In the genomic region with DNA sequence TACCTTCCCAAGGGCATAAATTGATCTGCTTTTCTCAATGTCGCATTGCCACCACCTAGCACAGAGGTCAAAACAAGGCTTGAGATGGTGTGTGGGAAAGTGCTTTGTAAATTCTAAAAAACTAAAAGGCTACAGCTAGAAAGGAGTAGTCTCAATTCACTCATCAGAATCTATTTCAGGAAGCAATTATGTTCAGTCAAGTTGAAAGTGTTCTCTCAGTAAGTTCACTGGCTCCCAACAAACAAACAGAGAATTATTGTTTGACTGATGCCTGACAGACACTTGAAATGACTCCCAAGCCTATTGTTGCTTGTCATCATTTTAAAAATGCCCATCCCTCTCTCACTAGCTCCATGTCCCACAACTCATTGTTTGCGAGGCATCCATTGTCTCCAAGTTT, we compare ENCODE assay signal across 1 cellular context.
TF ChIP-seq lines count a peak whose summit lies in the region.

No MANE protein-coding gene starts in this region.

TF ChIP-seq in GM23338, 12 proteins besides CTCF, POLR2A, EP300 and RAD21 (continued from another document):
- TF ChIP-seq, protein P1, sequence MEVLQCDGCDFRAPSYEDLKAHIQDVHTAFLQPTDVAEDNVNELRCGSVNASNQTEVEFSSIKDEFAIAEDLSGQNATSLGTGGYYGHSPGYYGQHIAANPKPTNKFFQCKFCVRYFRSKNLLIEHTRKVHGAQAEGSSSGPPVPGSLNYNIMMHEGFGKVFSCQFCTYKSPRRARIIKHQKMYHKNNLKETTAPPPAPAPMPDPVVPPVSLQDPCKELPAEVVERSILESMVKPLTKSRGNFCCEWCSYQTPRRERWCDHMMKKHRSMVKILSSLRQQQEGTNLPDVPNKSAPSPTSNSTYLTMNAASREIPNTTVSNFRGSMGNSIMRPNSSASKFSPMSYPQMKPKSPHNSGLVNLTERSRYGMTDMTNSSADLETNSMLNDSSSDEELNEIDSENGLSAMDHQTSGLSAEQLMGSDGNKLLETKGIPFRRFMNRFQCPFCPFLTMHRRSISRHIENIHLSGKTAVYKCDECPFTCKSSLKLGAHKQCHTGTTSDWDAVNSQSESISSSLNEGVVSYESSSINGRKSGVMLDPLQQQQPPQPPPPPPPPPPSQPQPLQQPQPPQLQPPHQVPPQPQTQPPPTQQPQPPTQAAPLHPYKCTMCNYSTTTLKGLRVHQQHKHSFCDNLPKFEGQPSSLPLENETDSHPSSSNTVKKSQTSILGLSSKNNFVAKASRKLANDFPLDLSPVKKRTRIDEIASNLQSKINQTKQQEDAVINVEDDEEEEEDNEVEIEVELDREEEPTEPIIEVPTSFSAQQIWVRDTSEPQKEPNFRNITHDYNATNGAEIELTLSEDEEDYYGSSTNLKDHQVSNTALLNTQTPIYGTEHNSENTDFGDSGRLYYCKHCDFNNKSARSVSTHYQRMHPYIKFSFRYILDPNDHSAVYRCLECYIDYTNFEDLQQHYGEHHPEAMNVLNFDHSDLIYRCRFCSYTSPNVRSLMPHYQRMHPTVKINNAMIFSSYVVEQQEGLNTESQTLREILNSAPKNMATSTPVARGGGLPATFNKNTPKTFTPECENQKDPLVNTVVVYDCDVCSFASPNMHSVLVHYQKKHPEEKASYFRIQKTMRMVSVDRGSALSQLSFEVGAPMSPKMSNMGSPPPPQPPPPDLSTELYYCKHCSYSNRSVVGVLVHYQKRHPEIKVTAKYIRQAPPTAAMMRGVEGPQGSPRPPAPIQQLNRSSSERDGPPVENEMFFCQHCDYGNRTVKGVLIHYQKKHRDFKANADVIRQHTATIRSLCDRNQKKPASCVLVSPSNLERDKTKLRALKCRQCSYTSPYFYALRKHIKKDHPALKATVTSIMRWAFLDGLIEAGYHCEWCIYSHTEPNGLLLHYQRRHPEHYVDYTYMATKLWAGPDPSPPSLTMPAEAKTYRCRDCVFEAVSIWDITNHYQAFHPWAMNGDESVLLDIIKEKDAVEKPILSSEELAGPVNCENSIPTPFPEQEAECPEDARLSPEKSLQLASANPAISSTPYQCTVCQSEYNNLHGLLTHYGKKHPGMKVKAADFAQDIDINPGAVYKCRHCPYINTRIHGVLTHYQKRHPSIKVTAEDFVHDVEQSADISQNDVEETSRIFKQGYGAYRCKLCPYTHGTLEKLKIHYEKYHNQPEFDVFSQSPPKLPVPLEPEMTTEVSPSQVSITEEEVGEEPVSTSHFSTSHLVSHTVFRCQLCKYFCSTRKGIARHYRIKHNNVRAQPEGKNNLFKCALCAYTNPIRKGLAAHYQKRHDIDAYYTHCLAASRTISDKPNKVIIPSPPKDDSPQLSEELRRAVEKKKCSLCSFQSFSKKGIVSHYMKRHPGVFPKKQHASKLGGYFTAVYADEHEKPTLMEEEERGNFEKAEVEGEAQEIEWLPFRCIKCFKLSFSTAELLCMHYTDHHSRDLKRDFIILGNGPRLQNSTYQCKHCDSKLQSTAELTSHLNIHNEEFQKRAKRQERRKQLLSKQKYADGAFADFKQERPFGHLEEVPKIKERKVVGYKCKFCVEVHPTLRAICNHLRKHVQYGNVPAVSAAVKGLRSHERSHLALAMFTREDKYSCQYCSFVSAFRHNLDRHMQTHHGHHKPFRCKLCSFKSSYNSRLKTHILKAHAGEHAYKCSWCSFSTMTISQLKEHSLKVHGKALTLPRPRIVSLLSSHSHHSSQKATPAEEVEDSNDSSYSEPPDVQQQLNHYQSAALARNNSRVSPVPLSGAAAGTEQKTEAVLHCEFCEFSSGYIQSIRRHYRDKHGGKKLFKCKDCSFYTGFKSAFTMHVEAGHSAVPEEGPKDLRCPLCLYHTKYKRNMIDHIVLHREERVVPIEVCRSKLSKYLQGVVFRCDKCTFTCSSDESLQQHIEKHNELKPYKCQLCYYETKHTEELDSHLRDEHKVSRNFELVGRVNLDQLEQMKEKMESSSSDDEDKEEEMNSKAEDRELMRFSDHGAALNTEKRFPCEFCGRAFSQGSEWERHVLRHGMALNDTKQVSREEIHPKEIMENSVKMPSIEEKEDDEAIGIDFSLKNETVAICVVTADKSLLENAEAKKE (CRISPR knock-in tag; IDR thresholded peaks at IDR 0.05): no peak
- no peak for TF ChIP-seq EZH2phosphoT487 (IDR thresholded peaks at IDR 0.05; ENCODE audit: unreplicated experiment)
- TF ChIP-seq ZNF114 (CRISPR knock-in tag; IDR thresholded peaks at IDR 0.05): no peak
- TF ChIP-seq, protein P2, sequence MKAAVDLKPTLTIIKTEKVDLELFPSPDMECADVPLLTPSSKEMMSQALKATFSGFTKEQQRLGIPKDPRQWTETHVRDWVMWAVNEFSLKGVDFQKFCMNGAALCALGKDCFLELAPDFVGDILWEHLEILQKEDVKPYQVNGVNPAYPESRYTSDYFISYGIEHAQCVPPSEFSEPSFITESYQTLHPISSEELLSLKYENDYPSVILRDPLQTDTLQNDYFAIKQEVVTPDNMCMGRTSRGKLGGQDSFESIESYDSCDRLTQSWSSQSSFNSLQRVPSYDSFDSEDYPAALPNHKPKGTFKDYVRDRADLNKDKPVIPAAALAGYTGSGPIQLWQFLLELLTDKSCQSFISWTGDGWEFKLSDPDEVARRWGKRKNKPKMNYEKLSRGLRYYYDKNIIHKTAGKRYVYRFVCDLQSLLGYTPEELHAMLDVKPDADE (IDR thresholded peaks at IDR 0.05): no peak
- TF ChIP-seq ZNF331 (CRISPR knock-in tag; IDR thresholded peaks at IDR 0.05; ENCODE audit: low read depth): no peak
